In genomic region chr15:90173372-90173771, GRCh38 we compare ENCODE assay signal across 13 cellular contexts. TPM values are rescaled to one million over a fixed set of nuclear protein-coding genes. Genes with fewer than 3 reads are reported as not detected.
DNase-seq lines count a peak whose midpoint lies in the region; ATAC-seq, FAIRE-seq and TF ChIP-seq lines count a peak whose summit lies in the region.
"Had no signal": no experiment of that assay in that cellular context is flagged by ENCODE, and none has a peak within 500 bp of the region (broad histone marks: within the 10 kb centered on the region; RNA-seq: fewer than 3 reads in every experiment).

No MANE protein-coding gene starts in this region.

- H3K36me3 Mint-ChIP-seq in osteocyte (ENCODE audit: unreplicated experiment) = no peaks in the 10 kb centered on the region

- H4K91ac ChIP-seq in H1 (replicated peaks; ENCODE audit: insufficient read length, low read length) = peak overlapping the region; percentile 65

- DNase-seq in right cardiac atrium (no peak), left ventricle myocardium superior (no peak), H1 (ENCODE audit: low read depth in 1 of 2, low spot score in 2 of 2) (no peak), osteocyte (ENCODE audit: extremely low spot score, unreplicated experiment) (no peak), vagina (ENCODE audit: extremely low spot score in 2 of 2) (no peak), NCI-H2196 treated with DMSO at 0.1 percent for 48 hours (lab: John Stamatoyannopoulos, UW; ENCODE audit: unreplicated experiment) (no peak), lower leg skin (ENCODE audit: low spot score in 2 of 2) (no peak)
- DNase-seq: Caco-2, HCEC 1CT, NCI-H1436 treated with DMSO at 0.1 percent for 48 hours, NCI-H69 had no signal

- FAIRE-seq in H1 (lab: Jason Lieb, UNC) = no peak
- FAIRE-seq: K562 had no signal

- no peaks in the 10 kb centered on the region for H3K79me1 ChIP-seq in H1 (ENCODE audit: low read depth, low read length)

- H3K4me1 ChIP-seq in right cardiac atrium (ENCODE audit: control insufficient read depth, insufficient read depth, low read length) (peaks cover 2% of the 10 kb centered on the region), H1 (replicated peaks in 1 of 4; ENCODE audit: control insufficient read depth in 3 of 4, insufficient read depth in 4 of 4, low read length in 3 of 4) (peaks cover 5 to 14% (median 9%) of the 10 kb centered on the region in 4 experiments; a peak in 6 of 7 replicates), vagina (peaks cover 24% of the 10 kb centered on the region)
- H3K4me1 ChIP-seq: Caco-2 had no signal

- TF ChIP-seq CTCF in H1 (IDR thresholded peaks at IDR 0.05; ENCODE audit: control extremely low read depth in 1 of 3, insufficient read depth in 1 of 3, low read depth in 1 of 3, low read length in 3 of 3) = no peak
- no peak for TF ChIP-seq CTCF in osteocyte (IDR thresholded peaks at IDR 0.05)
- TF ChIP-seq CTCF in vagina (IDR thresholded peaks at IDR 0.05) = no peak
- TF ChIP-seq CTCF in lower leg skin (IDR thresholded peaks at IDR 0.05) = no peak

- peaks cover under 1% of the 10 kb centered on the region for H3K27me3 Mint-ChIP-seq in osteocyte (ENCODE audit: unreplicated experiment)

- H3K4me2 ChIP-seq in H1 (ENCODE audit: insufficient read depth in 1 of 2, low read depth in 2 of 2, low read length in 2 of 2) = no peak overlapping the region

- no peak overlapping the region for H2AK5ac ChIP-seq in H1 (ENCODE audit: low read depth, low read length)

- ATAC-seq in right cardiac atrium (no peak), left ventricle myocardium superior (no peak), HG03196 (IDR thresholded peaks at IDR 0.05; ENCODE audit: unreplicated experiment) (no peak)
- ATAC-seq: K562 had no signal

- H3K4ac ChIP-seq in H1 (replicated peaks; ENCODE audit: insufficient read length, low read depth, low read length) = no peak overlapping the region

- H3K27ac Mint-ChIP-seq in osteocyte (ENCODE audit: unreplicated experiment) = peak overlapping the region; percentile 59

- no peaks in the 10 kb centered on the region for H3K9me3 Mint-ChIP-seq in osteocyte (ENCODE audit: unreplicated experiment)

- no peak overlapping the region for H2BK120ac ChIP-seq in H1 (replicated peaks; ENCODE audit: low read depth, low read length)

- H4K8ac ChIP-seq in H1 (ENCODE audit: extremely low read depth, insufficient read depth, low read length) = no peak overlapping the region

- no peak overlapping the region for H3K56ac ChIP-seq in H1 (replicated peaks; ENCODE audit: insufficient read length, low read depth, low read length)

- no peak overlapping the region for H3K23ac ChIP-seq in H1 (ENCODE audit: insufficient read length)

- H2BK5ac ChIP-seq in H1 (ENCODE audit: low read depth, low read length) = no peak overlapping the region

- H2BK20ac ChIP-seq in H1 (ENCODE audit: low read length) = 0 out of 2 replicates have a peak overlapping the region, but pooled peaks have one; percentile 43

- H3K4me1 Mint-ChIP-seq in osteocyte (ENCODE audit: unreplicated experiment) = peaks cover 27% of the 10 kb centered on the region

- H3K4me3 ChIP-seq in right cardiac atrium (ENCODE audit: low read length) (no peak overlapping the region), H1 (ENCODE audit: extremely low read depth in 1 of 4, insufficient read depth in 2 of 4, low read depth in 3 of 4, low read length in 4 of 4) (no peak overlapping the region), vagina (no peak overlapping the region), lower leg skin (ENCODE audit: low read depth, poor library complexity, severe bottlenecking) (no peak overlapping the region)
- H3K4me3 ChIP-seq: K562 had no signal

- H3K27ac ChIP-seq in right cardiac atrium (ENCODE audit: low read length) (peak overlapping the region; percentile 48), H1 (ENCODE audit: low read depth, low read length) (no peak overlapping the region), vagina (peak overlapping the region; percentile 27)

- H3K27me3 ChIP-seq in right cardiac atrium (ENCODE audit: control insufficient read depth, insufficient read depth) = no peaks in the 10 kb centered on the region
- H3K27me3 ChIP-seq in H1 (replicated peaks in 1 of 4; ENCODE audit: control insufficient read depth in 3 of 4, extremely low read depth in 1 of 4, insufficient read depth in 3 of 4, low read length in 3 of 4) = no peaks in the 10 kb centered on the region
- no peaks in the 10 kb centered on the region for H3K27me3 ChIP-seq in vagina

- 0 out of 2 replicates have a peak overlapping the region, but pooled peaks have one; percentile 44 for H2BK12ac ChIP-seq in H1 (ENCODE audit: low read depth, low read length)

- CTCF ChIA-PET in H1 (lab: Charles Lee; ENCODE audit: partially characterized antibody) = interaction anchor here (1.3 to 2.6 kb wide), 2 partner anchors 31 to 45 kb away, joined by 5 to 10 read pairs; no protein-coding TSS in a partner anchor

- TF ChIP-seq RAD21 in H1 (IDR thresholded peaks at IDR 0.05 in 1 of 2, conservative IDR thresholded peaks at IDR 0.05 in 1 of 2; ENCODE audit: low read depth in 2 of 2, low read length in 2 of 2) = no peak

- H2AFZ ChIP-seq in H1 (ENCODE audit: low read length) = no peak overlapping the region

- no peaks in the 10 kb centered on the region for H4K20me1 ChIP-seq in H1 (replicated peaks in 1 of 2; ENCODE audit: control insufficient read depth in 1 of 2, insufficient read depth in 2 of 2, low read length in 2 of 2)

- H3K79me2 ChIP-seq in H1 (ENCODE audit: control insufficient read depth in 1 of 2, insufficient read depth in 2 of 2, low read length in 2 of 2) = no peaks in the 10 kb centered on the region

- H3K9me3 ChIP-seq in right cardiac atrium (ENCODE audit: control insufficient read depth, low read length) (no peaks in the 10 kb centered on the region), H1 (ENCODE audit: insufficient read depth in 2 of 2, low read depth in 1 of 2, low read length in 1 of 2) (no peaks in the 10 kb centered on the region), vagina (no peaks in the 10 kb centered on the region)
- H3K9me3 ChIP-seq: Caco-2 had no signal

- POLR2A ChIA-PET in H1 (lab: Charles Lee; ENCODE audit: partially characterized antibody) = interaction anchor here (1.8 to 2.0 kb wide), 2 partner anchors 9 to 28 kb away, joined by 5 to 8 read pairs; partner anchors contain the start of gene SEMA4B

- no peak overlapping the region for H3K9ac ChIP-seq in H1 (replicated peaks in 1 of 4; ENCODE audit: extremely low read depth in 1 of 4, low read depth in 3 of 4, low read length in 3 of 4)

- H3K36me3 ChIP-seq in H1 (ENCODE audit: control insufficient read depth in 2 of 4, insufficient read depth in 4 of 4, low read length in 3 of 4) (no peaks in the 10 kb centered on the region), vagina (no peaks in the 10 kb centered on the region)

- no peak overlapping the region for H3K4me3 Mint-ChIP-seq in osteocyte (ENCODE audit: unreplicated experiment)

- no peak overlapping the region for H3K18ac ChIP-seq in H1 (ENCODE audit: extremely low read depth, low read length)

- H3K14ac ChIP-seq in H1 (ENCODE audit: insufficient read length) = no peak overlapping the region

- no peak for TF ChIP-seq EP300 in H1 (IDR thresholded peaks at IDR 0.05; ENCODE audit: borderline replicate concordance in 1 of 2, low read depth in 2 of 2, low read length in 2 of 2)

- TF ChIP-seq POLR2A in H1 (IDR thresholded peaks at IDR 0.05; ENCODE audit: control extremely low read depth in 1 of 2, low read depth in 2 of 2, low read length in 2 of 2) (no peak), vagina (IDR thresholded peaks at IDR 0.05) (no peak), lower leg skin (IDR thresholded peaks at IDR 0.05) (no peak)

- H4K5ac ChIP-seq in H1 (ENCODE audit: insufficient read length, low read depth, low read length) = no peak overlapping the region

- intact Hi-C loops in right cardiac atrium (cut with DNase I) (no loop called here), left ventricle myocardium superior (cut with micrococcal nuclease) (no loop called here), vagina (cut with DNase I) (loop anchor here (5.0 kb wide), 1 partner anchor 496 kb away; the partner anchor contains the start of gene PLIN1), lower leg skin (cut with DNase I; ENCODE audit: low total_unique reads) (no loop called here)

- WGBS in right cardiac atrium = 76% methylated on average over 7 of the region's 7 CpGs
- WGBS in H1 (ENCODE audit: extremely low coverage in 1 of 2, insufficient coverage in 1 of 2, insufficient read length in 1 of 2, insufficient replicate concordance in 2 of 2, low coverage in 1 of 2, low lambda C conversion rate in 2 of 2, missing lambda C conversion rate in 1 of 2), 2 experiments = 88% methylated on average over 7 of the region's 7 CpGs; no CpG with 5 or more reads in 1 of the 2 experiments
- 73 to 79% methylated on average over 7 of the region's 7 CpGs for WGBS in lower leg skin, 2 donors

- H2BK15ac ChIP-seq in H1 (ENCODE audit: low read length) = no peak overlapping the region

- no peaks in the 10 kb centered on the region for H3K23me2 ChIP-seq in H1 (ENCODE audit: low read depth, low read length)

TF ChIP-seq in H1, 55 proteins besides CTCF, POLR2A, EP300 and RAD21:
- TF ChIP-seq SRF (IDR thresholded peaks at IDR 0.05; ENCODE audit: low read depth, low read length) (no peak), EGR1 (IDR thresholded peaks at IDR 0.05; ENCODE audit: borderline replicate concordance, low read depth, low read length) (no peak)

RNA-seq across cellular contexts. Expression of gene SEMA4B, which starts 27.8 kb away (rescaled TPM):
- total RNA-seq in right cardiac atrium (10 to 100 TPM; 32.6 to 39.6 (median 33.5) TPM), left ventricle myocardium superior (23.9 TPM), osteocyte (23.3 and 26.0 TPM in 2 replicates), vagina (205 TPM), lower leg skin (100 to 1,000 TPM in 3 of 4 donors, 10 to 100 TPM in 1; 89.2 to 151 (median 106) TPM)
- polyA plus RNA-seq in right cardiac atrium (16.4 TPM), H1 (2011; rRNA removed) (43.0 and 62.4 TPM in 2 replicates)
- total RNA-seq in H1 (2021; fragmentation: NEBNext Ultra II Directional; extraction: Animal tissue kit (Norgen Biotek cat#: 25700)) = 42.7 and 43.6 TPM in 2 replicates
- 31.1 TPM for polyA plus RNA-seq in H1 (2011; cell fraction: cytosol; rRNA removed)
- polyA plus RNA-seq in H1 (2011; cell fraction: nucleus; rRNA removed) = 103 TPM
- 29.8 to 49.9 TPM (median 46.1 TPM) in 4 replicates for polyA plus RNA-seq in H1 (2012, experiment 1 of 2)
- 37.6 TPM for polyA plus RNA-seq in H1 (2012, experiment 2 of 2)
- polyA plus RNA-seq in H1 (2013, experiment 1 of 2) = 71.9 TPM
- polyA plus RNA-seq in H1 (2013, experiment 2 of 2) = 65.7 TPM
- polyA minus RNA-seq in H1 (2011; rRNA and poly(A)+ RNA removed) = 34.0 and 63.8 TPM in 2 replicates
- polyA minus RNA-seq in H1 (2011; cell fraction: cytosol; rRNA and poly(A)+ RNA removed) = 52.3 TPM
- 41.9 TPM for polyA minus RNA-seq in H1 (2011; cell fraction: nucleus; rRNA and poly(A)+ RNA removed)
